In the genomic region with DNA sequence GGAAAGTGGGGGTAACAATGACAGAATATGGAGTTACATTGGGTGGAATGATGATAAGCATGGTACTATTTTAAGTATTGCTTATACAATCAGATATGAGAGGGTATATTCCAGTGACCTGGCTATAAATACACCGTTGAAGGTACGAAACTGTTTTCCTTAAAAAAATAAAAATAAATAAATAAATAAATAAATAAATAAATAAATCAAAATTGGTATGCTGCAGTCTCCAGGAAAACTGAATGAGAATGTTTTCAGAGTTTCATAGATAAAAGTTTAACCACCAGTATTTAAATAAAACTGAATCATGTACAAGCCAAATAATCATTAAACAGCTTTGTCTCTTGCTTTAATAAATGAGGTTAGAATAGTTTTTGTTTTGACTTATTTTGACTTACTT, we compare ENCODE assay signal across 1 cellular context.
TF ChIP-seq lines count a peak whose summit lies in the region.

No MANE protein-coding gene starts in this region.

TF ChIP-seq in HEK293, 187 proteins besides CTCF, POLR2A, EP300 and RAD21 (continued from another document):
- TF ChIP-seq ZNF513 (tag by site-specific recombination; IDR thresholded peaks at IDR 0.05) (no peak), ZNF600 (tag by site-specific recombination; IDR thresholded peaks at IDR 0.05) (no peak), ZNF248 (tag by site-specific recombination; IDR thresholded peaks at IDR 0.05) (no peak), ZNF707 (tag by site-specific recombination; IDR thresholded peaks at IDR 0.05) (no peak), WT1 (tag by site-specific recombination; IDR thresholded peaks at IDR 0.05) (no peak), ZNF791 (tag by site-specific recombination; IDR thresholded peaks at IDR 0.05) (no peak), ZFP3 (tag by site-specific recombination; IDR thresholded peaks at IDR 0.05; ENCODE audit: low read depth) (no peak), ZNF658 (tag by site-specific recombination; IDR thresholded peaks at IDR 0.05) (no peak), SP7 (tag by site-specific recombination; IDR thresholded peaks at IDR 0.05) (no peak), ZNF510 (tag by site-specific recombination; IDR thresholded peaks at IDR 0.05; ENCODE audit: insufficient replicate concordance) (peak; percentile 45), ZNF473 (tag by site-specific recombination; IDR thresholded peaks at IDR 0.05) (no peak), KLF16 (tag by site-specific recombination; IDR thresholded peaks at IDR 0.05) (no peak), ZNF416 (tag by site-specific recombination; IDR thresholded peaks at IDR 0.05) (no peak), ZNF433 (tag by site-specific recombination; IDR thresholded peaks at IDR 0.05; ENCODE audit: low read depth) (peak; percentile 67; the same call in 1 of the 2 replicates), ZNF645 (tag by site-specific recombination; IDR thresholded peaks at IDR 0.05) (no peak), ZNF10 (tag by site-specific recombination; IDR thresholded peaks at IDR 0.05) (no peak), EGR2 (tag by site-specific recombination; IDR thresholded peaks at IDR 0.05; ENCODE audit: low read depth) (no peak), ZNF132 (tag by site-specific recombination; IDR thresholded peaks at IDR 0.05; ENCODE audit: borderline replicate concordance) (no peak), ZFP37 (tag by site-specific recombination; IDR thresholded peaks at IDR 0.05) (0 out of 2 replicates have a peak, but pooled peaks have one; percentile 43), ZNF610 (tag by site-specific recombination; IDR thresholded peaks at IDR 0.05; ENCODE audit: borderline replicate concordance) (no peak), ZNF394 (tag by site-specific recombination; IDR thresholded peaks at IDR 0.05; ENCODE audit: borderline replicate concordance) (peak; percentile 91), GFI1B (tag by site-specific recombination; IDR thresholded peaks at IDR 0.05) (0 out of 2 replicates have a peak, but pooled peaks have one; percentile 20), ZNF140 (tag by site-specific recombination; IDR thresholded peaks at IDR 0.05) (peak; percentile 81), ZBTB17 (tag by site-specific recombination; IDR thresholded peaks at IDR 0.05) (no peak), ZSCAN16 (tag by site-specific recombination; IDR thresholded peaks at IDR 0.05) (no peak), ZNF785 (tag by site-specific recombination; IDR thresholded peaks at IDR 0.05) (no peak), ZNF664 (tag by site-specific recombination; IDR thresholded peaks at IDR 0.05) (peak; percentile 42; the same call in 1 of the 2 replicates), ZNF16 (tag by site-specific recombination; IDR thresholded peaks at IDR 0.05; ENCODE audit: low read depth) (no peak), ZBTB7A (tag by site-specific recombination; IDR thresholded peaks at IDR 0.05; ENCODE audit: low read depth) (no peak), ZNF530 (tag by site-specific recombination; IDR thresholded peaks at IDR 0.05; ENCODE audit: low read depth) (no peak), ZNF623 (tag by site-specific recombination; IDR thresholded peaks at IDR 0.05) (peak; percentile 76), PRDM2 (tag by site-specific recombination; IDR thresholded peaks at IDR 0.05; ENCODE audit: borderline replicate concordance) (no peak), BCL11B (tag by site-specific recombination; IDR thresholded peaks at IDR 0.05; ENCODE audit: low read depth) (no peak), ZNF529 (tag by site-specific recombination; IDR thresholded peaks at IDR 0.05; ENCODE audit: insufficient replicate concordance) (peak; percentile 34)
- TF ChIP-seq, protein P1, sequence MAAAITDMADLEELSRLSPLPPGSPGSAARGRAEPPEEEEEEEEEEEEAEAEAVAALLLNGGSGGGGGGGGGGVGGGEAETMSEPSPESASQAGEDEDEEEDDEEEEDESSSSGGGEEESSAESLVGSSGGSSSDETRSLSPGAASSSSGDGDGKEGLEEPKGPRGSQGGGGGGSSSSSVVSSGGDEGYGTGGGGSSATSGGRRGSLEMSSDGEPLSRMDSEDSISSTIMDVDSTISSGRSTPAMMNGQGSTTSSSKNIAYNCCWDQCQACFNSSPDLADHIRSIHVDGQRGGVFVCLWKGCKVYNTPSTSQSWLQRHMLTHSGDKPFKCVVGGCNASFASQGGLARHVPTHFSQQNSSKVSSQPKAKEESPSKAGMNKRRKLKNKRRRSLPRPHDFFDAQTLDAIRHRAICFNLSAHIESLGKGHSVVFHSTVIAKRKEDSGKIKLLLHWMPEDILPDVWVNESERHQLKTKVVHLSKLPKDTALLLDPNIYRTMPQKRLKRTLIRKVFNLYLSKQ (tag by site-specific recombination; IDR thresholded peaks at IDR 0.05; ENCODE audit: borderline replicate concordance): 0 out of 2 replicates have a peak, but pooled peaks have one; percentile 30
- TF ChIP-seq, protein P2, sequence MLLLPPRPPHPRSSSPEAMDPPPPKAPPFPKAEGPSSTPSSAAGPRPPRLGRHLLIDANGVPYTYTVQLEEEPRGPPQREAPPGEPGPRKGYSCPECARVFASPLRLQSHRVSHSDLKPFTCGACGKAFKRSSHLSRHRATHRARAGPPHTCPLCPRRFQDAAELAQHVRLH (tag by site-specific recombination; IDR thresholded peaks at IDR 0.05): no peak
- TF ChIP-seq, protein P3, sequence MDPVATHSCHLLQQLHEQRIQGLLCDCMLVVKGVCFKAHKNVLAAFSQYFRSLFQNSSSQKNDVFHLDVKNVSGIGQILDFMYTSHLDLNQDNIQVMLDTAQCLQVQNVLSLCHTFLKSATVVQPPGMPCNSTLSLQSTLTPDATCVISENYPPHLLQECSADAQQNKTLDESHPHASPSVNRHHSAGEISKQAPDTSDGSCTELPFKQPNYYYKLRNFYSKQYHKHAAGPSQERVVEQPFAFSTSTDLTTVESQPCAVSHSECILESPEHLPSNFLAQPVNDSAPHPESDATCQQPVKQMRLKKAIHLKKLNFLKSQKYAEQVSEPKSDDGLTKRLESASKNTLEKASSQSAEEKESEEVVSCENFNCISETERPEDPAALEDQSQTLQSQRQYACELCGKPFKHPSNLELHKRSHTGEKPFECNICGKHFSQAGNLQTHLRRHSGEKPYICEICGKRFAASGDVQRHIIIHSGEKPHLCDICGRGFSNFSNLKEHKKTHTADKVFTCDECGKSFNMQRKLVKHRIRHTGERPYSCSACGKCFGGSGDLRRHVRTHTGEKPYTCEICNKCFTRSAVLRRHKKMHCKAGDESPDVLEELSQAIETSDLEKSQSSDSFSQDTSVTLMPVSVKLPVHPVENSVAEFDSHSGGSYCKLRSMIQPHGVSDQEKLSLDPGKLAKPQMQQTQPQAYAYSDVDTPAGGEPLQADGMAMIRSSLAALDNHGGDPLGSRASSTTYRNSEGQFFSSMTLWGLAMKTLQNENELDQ (tag by site-specific recombination; IDR thresholded peaks at IDR 0.05; ENCODE audit: low read depth): no peak
- TF ChIP-seq, protein P4, sequence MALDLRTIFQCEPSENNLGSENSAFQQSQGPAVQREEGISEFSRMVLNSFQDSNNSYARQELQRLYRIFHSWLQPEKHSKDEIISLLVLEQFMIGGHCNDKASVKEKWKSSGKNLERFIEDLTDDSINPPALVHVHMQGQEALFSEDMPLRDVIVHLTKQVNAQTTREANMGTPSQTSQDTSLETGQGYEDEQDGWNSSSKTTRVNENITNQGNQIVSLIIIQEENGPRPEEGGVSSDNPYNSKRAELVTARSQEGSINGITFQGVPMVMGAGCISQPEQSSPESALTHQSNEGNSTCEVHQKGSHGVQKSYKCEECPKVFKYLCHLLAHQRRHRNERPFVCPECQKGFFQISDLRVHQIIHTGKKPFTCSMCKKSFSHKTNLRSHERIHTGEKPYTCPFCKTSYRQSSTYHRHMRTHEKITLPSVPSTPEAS (tag by site-specific recombination; IDR thresholded peaks at IDR 0.05): no peak
